Comparison of ENCODE assay signal across 1 cellular context in the genomic region with DNA sequence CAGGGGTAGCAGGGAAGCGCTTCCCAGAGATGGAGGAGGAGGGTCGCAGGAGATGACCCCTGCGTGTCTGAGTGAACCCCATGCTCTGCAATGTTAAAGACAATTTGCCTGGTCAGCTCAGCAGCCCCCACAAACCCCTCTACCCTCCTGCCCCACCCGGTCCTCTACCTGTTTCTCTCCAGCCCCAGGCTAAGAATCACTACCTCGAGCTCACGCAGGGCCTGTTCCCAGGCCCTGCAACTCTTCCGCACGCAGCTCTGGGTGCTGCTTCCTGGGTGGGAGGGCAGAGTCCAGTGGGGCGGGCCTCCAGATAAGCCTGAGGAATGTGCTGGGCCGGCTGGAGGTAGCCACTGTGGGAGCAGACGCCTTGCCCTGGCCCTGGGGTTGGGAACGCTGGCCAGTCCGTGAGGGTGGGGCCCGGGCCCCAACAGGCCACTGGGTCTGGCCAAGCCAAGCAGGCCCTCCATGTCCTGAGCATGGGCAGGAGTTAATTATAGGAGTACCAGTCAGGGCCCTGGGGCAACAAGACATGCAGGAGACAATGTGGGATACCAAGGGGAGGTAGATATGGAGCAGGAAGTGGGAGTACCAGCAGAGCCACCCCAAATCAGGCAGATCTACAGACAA.
TF ChIP-seq lines count a peak whose summit lies in the region.

No MANE protein-coding gene starts in this region.

TF ChIP-seq in HepG2, 621 proteins besides CTCF, POLR2A, EP300 and RAD21 (continued from another document and continues in another):
- TF ChIP-seq ZBTB40 (IDR thresholded peaks at IDR 0.05) (no peak), ZBTB40 (CRISPR knock-in tag; IDR thresholded peaks at IDR 0.05) (peak; percentile 65; the same call in 1 of the 2 replicates), ZBTB7A (CRISPR knock-in tag; IDR thresholded peaks at IDR 0.05) (no peak), RFX3 (CRISPR knock-in tag; IDR thresholded peaks at IDR 0.05) (no peak), AGO1 (IDR thresholded peaks at IDR 0.05; ENCODE audit: low read depth, low read length, poor library complexity, severe bottlenecking) (peak; percentile 72), HNRNPK (IDR thresholded peaks at IDR 0.05; ENCODE audit: low read depth, low read length, poor library complexity, severe bottlenecking) (peak; percentile 50), THAP9 (CRISPR knock-in tag; IDR thresholded peaks at IDR 0.05; ENCODE audit: borderline replicate concordance) (peak; percentile 85), PPARG (CRISPR knock-in tag; conservative IDR thresholded peaks at IDR 0.05) (no peak), REXO4 (CRISPR knock-in tag; IDR thresholded peaks at IDR 0.05; ENCODE audit: borderline replicate concordance) (no peak), ZKSCAN1 (IDR thresholded peaks at IDR 0.05; ENCODE audit: low read length) (peak; percentile 50; the same call in 1 of the 2 replicates), RELA (CRISPR knock-in tag; IDR thresholded peaks at IDR 0.05) (0 out of 2 replicates have a peak, but pooled peaks have one; percentile 6), GTF2F1 (IDR thresholded peaks at IDR 0.05; ENCODE audit: low read length) (no peak), SIX4 (CRISPR knock-in tag; IDR thresholded peaks at IDR 0.05) (no peak), NR0B2 (CRISPR knock-in tag; IDR thresholded peaks at IDR 0.05) (0 out of 2 replicates have a peak, but pooled peaks have one; percentile 43), ZNF296 (CRISPR knock-in tag; conservative IDR thresholded peaks at IDR 0.05) (peak; percentile 82; the same call in 1 of the 2 replicates), SOX6 (IDR thresholded peaks at IDR 0.05) (no peak), SOX6 (CRISPR knock-in tag; IDR thresholded peaks at IDR 0.05) (peak; percentile 81), ZFP90 (CRISPR knock-in tag; IDR thresholded peaks at IDR 0.05; ENCODE audit: borderline replicate concordance) (no peak), SOX5 (CRISPR knock-in tag; IDR thresholded peaks at IDR 0.05; ENCODE audit: borderline replicate concordance) (peak; percentile 55; the same call in 1 of the 2 replicates), ZNF460 (CRISPR knock-in tag; IDR thresholded peaks at IDR 0.05; ENCODE audit: borderline replicate concordance) (no peak; the same call in 1 of the 2 replicates)
- TF ChIP-seq, protein P1, sequence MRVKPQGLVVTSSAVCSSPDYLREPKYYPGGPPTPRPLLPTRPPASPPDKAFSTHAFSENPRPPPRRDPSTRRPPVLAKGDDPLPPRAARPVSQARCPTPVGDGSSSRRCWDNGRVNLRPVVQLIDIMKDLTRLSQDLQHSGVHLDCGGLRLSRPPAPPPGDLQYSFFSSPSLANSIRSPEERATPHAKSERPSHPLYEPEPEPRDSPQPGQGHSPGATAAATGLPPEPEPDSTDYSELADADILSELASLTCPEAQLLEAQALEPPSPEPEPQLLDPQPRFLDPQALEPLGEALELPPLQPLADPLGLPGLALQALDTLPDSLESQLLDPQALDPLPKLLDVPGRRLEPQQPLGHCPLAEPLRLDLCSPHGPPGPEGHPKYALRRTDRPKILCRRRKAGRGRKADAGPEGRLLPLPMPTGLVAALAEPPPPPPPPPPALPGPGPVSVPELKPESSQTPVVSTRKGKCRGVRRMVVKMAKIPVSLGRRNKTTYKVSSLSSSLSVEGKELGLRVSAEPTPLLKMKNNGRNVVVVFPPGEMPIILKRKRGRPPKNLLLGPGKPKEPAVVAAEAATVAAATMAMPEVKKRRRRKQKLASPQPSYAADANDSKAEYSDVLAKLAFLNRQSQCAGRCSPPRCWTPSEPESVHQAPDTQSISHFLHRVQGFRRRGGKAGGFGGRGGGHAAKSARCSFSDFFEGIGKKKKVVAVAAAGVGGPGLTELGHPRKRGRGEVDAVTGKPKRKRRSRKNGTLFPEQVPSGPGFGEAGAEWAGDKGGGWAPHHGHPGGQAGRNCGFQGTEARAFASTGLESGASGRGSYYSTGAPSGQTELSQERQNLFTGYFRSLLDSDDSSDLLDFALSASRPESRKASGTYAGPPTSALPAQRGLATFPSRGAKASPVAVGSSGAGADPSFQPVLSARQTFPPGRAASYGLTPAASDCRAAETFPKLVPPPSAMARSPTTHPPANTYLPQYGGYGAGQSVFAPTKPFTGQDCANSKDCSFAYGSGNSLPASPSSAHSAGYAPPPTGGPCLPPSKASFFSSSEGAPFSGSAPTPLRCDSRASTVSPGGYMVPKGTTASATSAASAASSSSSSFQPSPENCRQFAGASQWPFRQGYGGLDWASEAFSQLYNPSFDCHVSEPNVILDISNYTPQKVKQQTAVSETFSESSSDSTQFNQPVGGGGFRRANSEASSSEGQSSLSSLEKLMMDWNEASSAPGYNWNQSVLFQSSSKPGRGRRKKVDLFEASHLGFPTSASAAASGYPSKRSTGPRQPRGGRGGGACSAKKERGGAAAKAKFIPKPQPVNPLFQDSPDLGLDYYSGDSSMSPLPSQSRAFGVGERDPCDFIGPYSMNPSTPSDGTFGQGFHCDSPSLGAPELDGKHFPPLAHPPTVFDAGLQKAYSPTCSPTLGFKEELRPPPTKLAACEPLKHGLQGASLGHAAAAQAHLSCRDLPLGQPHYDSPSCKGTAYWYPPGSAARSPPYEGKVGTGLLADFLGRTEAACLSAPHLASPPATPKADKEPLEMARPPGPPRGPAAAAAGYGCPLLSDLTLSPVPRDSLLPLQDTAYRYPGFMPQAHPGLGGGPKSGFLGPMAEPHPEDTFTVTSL (CRISPR knock-in tag; IDR thresholded peaks at IDR 0.05; ENCODE audit: borderline replicate concordance): 0 out of 2 replicates have a peak, but pooled peaks have one; percentile 36
- TF ChIP-seq, protein P2, sequence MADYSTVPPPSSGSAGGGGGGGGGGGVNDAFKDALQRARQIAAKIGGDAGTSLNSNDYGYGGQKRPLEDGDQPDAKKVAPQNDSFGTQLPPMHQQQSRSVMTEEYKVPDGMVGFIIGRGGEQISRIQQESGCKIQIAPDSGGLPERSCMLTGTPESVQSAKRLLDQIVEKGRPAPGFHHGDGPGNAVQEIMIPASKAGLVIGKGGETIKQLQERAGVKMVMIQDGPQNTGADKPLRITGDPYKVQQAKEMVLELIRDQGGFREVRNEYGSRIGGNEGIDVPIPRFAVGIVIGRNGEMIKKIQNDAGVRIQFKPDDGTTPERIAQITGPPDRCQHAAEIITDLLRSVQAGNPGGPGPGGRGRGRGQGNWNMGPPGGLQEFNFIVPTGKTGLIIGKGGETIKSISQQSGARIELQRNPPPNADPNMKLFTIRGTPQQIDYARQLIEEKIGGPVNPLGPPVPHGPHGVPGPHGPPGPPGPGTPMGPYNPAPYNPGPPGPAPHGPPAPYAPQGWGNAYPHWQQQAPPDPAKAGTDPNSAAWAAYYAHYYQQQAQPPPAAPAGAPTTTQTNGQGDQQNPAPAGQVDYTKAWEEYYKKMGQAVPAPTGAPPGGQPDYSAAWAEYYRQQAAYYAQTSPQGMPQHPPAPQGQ (CRISPR knock-in tag; IDR thresholded peaks at IDR 0.05; ENCODE audit: borderline replicate concordance): no peak
